ENCODE assay signal across 10 cellular contexts in genomic region chr16:789451-789850, GRCh38. TPM values are rescaled to one million over a fixed set of nuclear protein-coding genes. Genes with fewer than 3 reads are reported as not detected.
DNase-seq lines count a peak whose midpoint lies in the region; TF ChIP-seq lines count a peak whose summit lies in the region.
"Had no signal": no experiment of that assay in that cellular context is flagged by ENCODE, and none has a peak within 500 bp of the region (broad histone marks: within the 10 kb centered on the region; RNA-seq: fewer than 3 reads in every experiment).

No MANE protein-coding gene starts in this region.

- H3K27ac ChIP-seq in SJSA1 (no peak overlapping the region), fibroblast of lung (ENCODE audit: insufficient read depth, low read length) (no peak overlapping the region), transverse colon (no peak overlapping the region)

- no peaks in the 10 kb centered on the region for H4K20me1 ChIP-seq in fibroblast of lung (ENCODE audit: control insufficient read depth, extremely low read depth, insufficient read depth, low read length)

- peak overlapping the region; percentile 100 for H3K4me3 ChIP-seq in SJSA1
- peak overlapping the region in 3 of 4 experiments; percentile 74 to 88 (median 76) for H3K4me3 ChIP-seq in fibroblast of lung (replicated peaks in 1 of 4; ENCODE audit: control extremely low read depth in 1 of 4, insufficient read depth in 1 of 4, low read depth in 3 of 4, low read length in 4 of 4)
- peak overlapping the region; percentile 93 for H3K4me3 ChIP-seq in skeletal muscle satellite cell (ENCODE audit: low read length)
- H3K4me3 ChIP-seq in transverse colon, result no peak overlapping the region

- H3K79me2 ChIP-seq in fibroblast of lung (ENCODE audit: control insufficient read depth, insufficient read depth, low read length), result peaks cover 21% of the 10 kb centered on the region

- no peak overlapping the region for H3K27ac Mint-ChIP-seq in T-helper 2 cell treated with Interferon-gamma antibody and Interleukin-4, amounts not matched to agents 5 μg/mL and 100 μg/mL, for 36 hours

- H3K27me3 ChIP-seq in SJSA1 (replicated peaks) (no peaks in the 10 kb centered on the region), fibroblast of lung (ENCODE audit: control insufficient read depth, insufficient read depth, low read length) (no peaks in the 10 kb centered on the region), skeletal muscle satellite cell (ENCODE audit: control insufficient read depth, insufficient read depth, low read length) (no peaks in the 10 kb centered on the region), transverse colon (no peaks in the 10 kb centered on the region)

- no peaks in the 10 kb centered on the region for H3K27me3 Mint-ChIP-seq in T-helper 2 cell treated with Interferon-gamma antibody and Interleukin-4, amounts not matched to agents 5 μg/mL and 100 μg/mL, for 36 hours (ENCODE audit: low read depth)

- in situ Hi-C loops in transverse colon (cut with MboI; ENCODE audit: low pct_ligation_motif_present in 1 of 4, low pct_unique_long_range_greater_than_20kb in 1 of 4, low sequenced_read_pairs in 3 of 4), result loop anchor here in 2 of 4 donors (5.0 to 10.0 kb wide), 2 partner anchors 75 to 77 kb away; partner anchors contain the start of gene METRN (in 1 of the 2)

- H2AFZ ChIP-seq in fibroblast of lung (ENCODE audit: low read length), result no peak overlapping the region

- TF ChIP-seq EP300 in transverse colon (IDR thresholded peaks at IDR 0.05; ENCODE audit: low read depth), result no peak

- TF ChIP-seq CTCF in fibroblast of lung (conservative IDR thresholded peaks at IDR 0.05 in 1 of 2, IDR thresholded peaks at IDR 0.05 in 1 of 2; ENCODE audit: low read depth in 1 of 2, low read length in 2 of 2), result no peak
- no peak for TF ChIP-seq CTCF in transverse colon (IDR thresholded peaks at IDR 0.05)

- no peak for DNase-seq in T-helper 2 cell treated with Interferon-gamma antibody and Interleukin-4, amounts not matched to agents 5 μg/mL and 100 μg/mL, for 36 hours (ENCODE audit: low spot score)
- DNase-seq in T-helper 2 cell, result no peak
- no peak for DNase-seq in SJSA1 (ENCODE audit: low read depth in 1 of 2, low spot score in 2 of 2)
- DNase-seq in fibroblast of lung (ENCODE audit: low read depth in 2 of 2), result no peak
- DNase-seq in hepatic stellate cell (ENCODE audit: low spot score), result no peak
- DNase-seq in DMS114 treated with DMSO at 0.1 percent for 48 hours (lab: John Stamatoyannopoulos, UW; ENCODE audit: unreplicated experiment), result no peak
- no peak for DNase-seq in transverse colon
- DNase-seq: SHP77 treated with DMSO at 0.1 percent for 48 hours had no signal

- TF ChIP-seq POLR2A in transverse colon (IDR thresholded peaks at IDR 0.05), result no peak

- H3K4me1 Mint-ChIP-seq in T-helper 2 cell treated with Interferon-gamma antibody and Interleukin-4, amounts not matched to agents 5 μg/mL and 100 μg/mL, for 36 hours (ENCODE audit: low read depth), result peaks cover 3% of the 10 kb centered on the region

- no peaks in the 10 kb centered on the region for H3K9me3 Mint-ChIP-seq in T-helper 2 cell treated with Interferon-gamma antibody and Interleukin-4, amounts not matched to agents 5 μg/mL and 100 μg/mL, for 36 hours
- H3K9me3 Mint-ChIP-seq: activated naive CD4-positive, alpha-beta T cell treated with anti-CD3 and anti-CD28 coated beads, Interleukin-2, amount 50 U/mL, for 72 hours had no signal

- peak overlapping the region; percentile 46 for H3K4me3 Mint-ChIP-seq in T-helper 2 cell treated with Interferon-gamma antibody and Interleukin-4, amounts not matched to agents 5 μg/mL and 100 μg/mL, for 36 hours

- intact Hi-C loops in transverse colon (cut with DNase I; ENCODE audit: low total_unique reads), result loop anchor here (5.0 kb wide), 1 partner anchor 77 kb away; no protein-coding TSS in a partner anchor

- peaks cover 81% of the 10 kb centered on the region for H3K36me3 ChIP-seq in SJSA1
- H3K36me3 ChIP-seq in fibroblast of lung (ENCODE audit: control insufficient read depth, insufficient read depth, low read length), result peaks cover 12% of the 10 kb centered on the region
- peaks cover 20% of the 10 kb centered on the region for H3K36me3 ChIP-seq in skeletal muscle satellite cell (ENCODE audit: insufficient read depth, low read length)
- H3K36me3 ChIP-seq in transverse colon, result no peaks in the 10 kb centered on the region

- H3K9ac ChIP-seq in fibroblast of lung (ENCODE audit: insufficient read depth, low read length) (no peak overlapping the region), skeletal muscle satellite cell (ENCODE audit: low read depth, low read length) (peak overlapping the region; percentile 87)

- peaks cover 5% of the 10 kb centered on the region for H3K9me3 ChIP-seq in SJSA1 (replicated peaks)
- H3K9me3 ChIP-seq in fibroblast of lung (ENCODE audit: control insufficient read depth, insufficient read depth, low read depth, low read length), result no peaks in the 10 kb centered on the region
- H3K9me3 ChIP-seq in skeletal muscle satellite cell (replicated peaks; ENCODE audit: low read length), result no peaks in the 10 kb centered on the region
- H3K9me3 ChIP-seq in transverse colon, result no peaks in the 10 kb centered on the region

- H3K4me2 ChIP-seq in fibroblast of lung (ENCODE audit: extremely low read depth, insufficient read depth, low read length), result peak overlapping the region; percentile 80
- peak overlapping the region; percentile 91 for H3K4me2 ChIP-seq in skeletal muscle satellite cell (ENCODE audit: low read length)

- H3K36me3 Mint-ChIP-seq in T-helper 2 cell treated with Interferon-gamma antibody and Interleukin-4, amounts not matched to agents 5 μg/mL and 100 μg/mL, for 36 hours (ENCODE audit: low read depth), result peaks cover 15% of the 10 kb centered on the region

- H3K4me1 ChIP-seq in SJSA1 (replicated peaks) (peaks cover 25% of the 10 kb centered on the region), fibroblast of lung (ENCODE audit: control insufficient read depth, extremely low read depth, insufficient read depth, low read length) (peaks cover 7% of the 10 kb centered on the region), skeletal muscle satellite cell (ENCODE audit: control insufficient read depth, insufficient read depth, low read length) (peaks cover 15% of the 10 kb centered on the region), transverse colon (peaks cover 14 to 22% (median 18%) of the 10 kb centered on the region in 4 donors)

- 94% methylated on average over 18 of the region's 19 CpGs; no CpG with 5 or more reads in 1 of the 2 donors for WGBS in transverse colon (ENCODE audit: low coverage in 1 of 2), 2 donors

RNA-seq across cellular contexts. Expression of gene CHTF18, which starts 1.0 kb away (rescaled TPM):
- 25.4 and 30.6 TPM in 2 replicates for total RNA-seq in SJSA1 (2014; rRNA removed; shearing (Covaris generic))
- 1.3 and 4.3 TPM in 2 replicates for total RNA-seq in fibroblast of lung
- 1.1 and 5.7 TPM in 2 replicates for polyA plus RNA-seq in fibroblast of lung
- 3.5 and 16.0 TPM in 2 replicates for polyA plus RNA-seq in fibroblast of lung (2012)
- polyA minus RNA-seq in fibroblast of lung (ENCODE audit: low replicate concordance), result 3.5 and 7.7 TPM in 2 replicates
- 16.7 and 24.2 TPM in 2 replicates for total RNA-seq in skeletal muscle satellite cell (2012; rRNA removed)
- total RNA-seq in transverse colon, result 10 to 100 TPM in 2 of 4 donors, 1 to 10 TPM in 2; 4.6 to 33.4 (median 12.9) TPM

RNA-seq across cellular contexts. Expression of gene RPUSD1, which starts 1.3 kb away (rescaled TPM):
- 35.7 and 46.5 TPM in 2 replicates for total RNA-seq in SJSA1 (2014; rRNA removed; shearing (Covaris generic))
- total RNA-seq in fibroblast of lung, result 15.9 and 16.2 TPM in 2 replicates
- 8.2 and 10.3 TPM in 2 replicates for polyA plus RNA-seq in fibroblast of lung
- 12.6 and 21.8 TPM in 2 replicates for polyA plus RNA-seq in fibroblast of lung (2012)
- polyA minus RNA-seq in fibroblast of lung (ENCODE audit: low replicate concordance), result 6.6 and 10.6 TPM in 2 replicates
- 33.0 and 34.5 TPM in 2 replicates for total RNA-seq in skeletal muscle satellite cell (2012; rRNA removed)
- total RNA-seq in transverse colon, result 10 to 100 TPM; 16.1 to 71.4 (median 24.8) TPM

RNA-seq across cellular contexts. Expression of gene GNG13, which starts 11.1 kb away (rescaled TPM):
- not detected in 2 replicates for total RNA-seq in SJSA1 (2014; rRNA removed; shearing (Covaris generic))
- total RNA-seq in fibroblast of lung (not detected in 2 replicates), transverse colon (under 1 TPM in 1 of 4 donors, not detected in 3; 0.48 TPM)
- not detected in 2 replicates for polyA plus RNA-seq in fibroblast of lung
- not detected in 2 replicates for polyA plus RNA-seq in fibroblast of lung (2012)
- polyA minus RNA-seq in fibroblast of lung (ENCODE audit: low replicate concordance), result not detected in 2 replicates
- total RNA-seq in skeletal muscle satellite cell (2012; rRNA removed), result not detected in 2 replicates
- total RNA-seq: activated naive CD4-positive, alpha-beta T cell treated with anti-CD3 and anti-CD28 coated beads, Interleukin-2, amount 50 U/mL, for 72 hours had no signal

RNA-seq across cellular contexts. Expression of gene MSLN, which starts 28.9 kb away (rescaled TPM):
- not detected in 2 replicates for total RNA-seq in SJSA1 (2014; rRNA removed; shearing (Covaris generic))
- total RNA-seq in fibroblast of lung, result not detected in 2 replicates
- not detected in 2 replicates for polyA plus RNA-seq in fibroblast of lung
- polyA plus RNA-seq in fibroblast of lung (2012), result not detected in 2 replicates
- polyA minus RNA-seq in fibroblast of lung (ENCODE audit: low replicate concordance), result not detected in 2 replicates
- under 0.01 TPM in 1 of 2 replicates, not detected in the other for total RNA-seq in skeletal muscle satellite cell (2012; rRNA removed)
- 10 to 100 TPM in 2 of 4 donors, 1 to 10 TPM in 1, not detected in 1; 4.9 to 21.2 (median 10.3) TPM for total RNA-seq in transverse colon
- total RNA-seq: activated naive CD4-positive, alpha-beta T cell treated with anti-CD3 and anti-CD28 coated beads, Interleukin-2, amount 50 U/mL, for 72 hours had no signal

RNA-seq across cellular contexts. Expression of gene CIAO3, which starts 48.7 kb away (rescaled TPM):
- 24.2 and 27.4 TPM in 2 replicates for total RNA-seq in SJSA1 (2014; rRNA removed; shearing (Covaris generic))
- total RNA-seq in fibroblast of lung (31.0 and 38.0 TPM in 2 replicates), transverse colon (100 to 1,000 TPM in 2 of 4 donors, 10 to 100 TPM in 2; 59.1 to 346 (median 102) TPM)
- 9.3 and 14.2 TPM in 2 replicates for polyA plus RNA-seq in fibroblast of lung
- 12.6 and 16.0 TPM in 2 replicates for polyA plus RNA-seq in fibroblast of lung (2012)
- 13.3 and 17.5 TPM in 2 replicates for polyA minus RNA-seq in fibroblast of lung (ENCODE audit: low replicate concordance)
- 23.8 and 26.9 TPM in 2 replicates for total RNA-seq in skeletal muscle satellite cell (2012; rRNA removed)

Comparison
In these comparisons a context has a peak if more than half of its experiments do, and no peak if none do; other contexts are left out.
1. H3K4me3 ChIP-seq: peak in SJSA1 (single experiment), fibroblast of lung (3 of 4) and skeletal muscle satellite cell (single experiment); none in transverse colon (0 of 4).